In genomic region chr5:36854402-36855140, GRCh38 we compare ENCODE assay signal across 1 cellular context.
TF ChIP-seq lines count a peak whose summit lies in the region.

No MANE protein-coding gene starts in this region.

TF ChIP-seq in HepG2, 621 proteins besides CTCF, POLR2A, EP300 and RAD21 (continued from another document):
- peak; percentile 97 for TF ChIP-seq PRDM10 (CRISPR knock-in tag; IDR thresholded peaks at IDR 0.05; ENCODE audit: low read depth)
